Comparison of ENCODE assay signal across 8 cellular contexts in the genomic region with DNA sequence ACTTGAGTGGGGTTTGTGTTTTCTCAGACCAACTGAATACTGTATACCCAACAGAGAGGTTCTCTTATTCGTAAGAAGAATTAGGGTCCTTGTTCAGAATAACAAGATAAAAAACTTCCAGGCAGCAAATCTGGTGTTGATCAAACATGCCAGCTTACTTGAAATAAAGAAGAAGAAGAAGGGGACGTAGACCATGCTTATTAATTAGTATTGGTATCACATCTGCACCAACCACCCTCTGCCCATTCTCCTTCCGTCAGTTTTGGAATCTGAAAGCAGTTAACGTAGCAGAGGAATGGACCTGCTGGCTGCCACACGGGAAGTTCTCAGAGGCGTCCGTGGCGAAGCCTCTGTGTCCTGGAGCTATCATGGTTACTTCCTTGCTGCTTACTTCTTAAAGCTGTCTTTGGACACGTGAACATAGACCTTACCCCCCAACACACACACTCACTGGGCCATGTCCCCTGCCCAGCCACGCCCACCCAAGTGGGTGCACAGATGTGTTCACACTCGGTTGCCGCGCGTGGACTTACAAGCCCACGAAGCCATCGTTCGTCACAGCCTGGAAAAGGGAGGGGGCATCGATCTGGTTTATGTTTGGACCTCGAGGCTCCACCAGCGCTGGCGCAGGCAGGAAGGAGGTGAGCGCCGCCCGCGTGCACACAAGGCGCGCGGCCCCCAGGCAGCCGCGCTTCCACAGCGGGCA. TPM values are rescaled to one million over a fixed set of nuclear protein-coding genes. Genes with fewer than 3 reads are reported as not detected.
DNase-seq lines count a peak whose midpoint lies in the region; ATAC-seq and TF ChIP-seq lines count a peak whose summit lies in the region.

No MANE protein-coding gene starts in this region.

- H3K4me3 ChIP-seq in left ventricle myocardium inferior = peak overlapping the region; percentile 73

- no peak overlapping the region for H3K27ac Mint-ChIP-seq in activated naive CD8-positive, alpha-beta T cell treated with anti-CD3 and anti-CD28 coated beads, Interleukin-2, amount 50 U/mL, for 24 hours
- peak overlapping the region; percentile 76 for H3K27ac Mint-ChIP-seq in memory B cell

- intact Hi-C loops in left ventricle myocardium inferior (cut with micrococcal nuclease) (no loop called here), left ventricle myocardium superior (cut with micrococcal nuclease) (loop anchor here (10.0 kb wide), 1 partner anchor 460 kb away; no protein-coding TSS in a partner anchor)

- TF ChIP-seq CTCF in left ventricle myocardium inferior (IDR thresholded peaks at IDR 0.05; ENCODE audit: borderline replicate concordance) = no peak

- H3K27ac ChIP-seq in left ventricle myocardium inferior (replicated peaks) = no peak overlapping the region

- H3K4me1 ChIP-seq in left ventricle myocardium inferior = peaks cover 57% of the 10 kb centered on the region

- no peaks in the 10 kb centered on the region for H3K9me3 Mint-ChIP-seq in activated naive CD8-positive, alpha-beta T cell treated with anti-CD3 and anti-CD28 coated beads, Interleukin-2, amount 50 U/mL, for 24 hours
- H3K9me3 Mint-ChIP-seq in memory B cell = no peaks in the 10 kb centered on the region

- peak overlapping the region; percentile 63 for H3K4me3 Mint-ChIP-seq in activated naive CD8-positive, alpha-beta T cell treated with anti-CD3 and anti-CD28 coated beads, Interleukin-2, amount 50 U/mL, for 24 hours
- peak overlapping the region; percentile 49 for H3K4me3 Mint-ChIP-seq in memory B cell

- no peak for ATAC-seq in left ventricle myocardium superior
- ATAC-seq in activated naive CD8-positive, alpha-beta T cell treated with anti-CD3 and anti-CD28 coated beads, Interleukin-2, amount 50 U/mL, for 24 hours = no peak
- ATAC-seq in memory B cell (ENCODE audit: low read depth) = no peak
- no peak for ATAC-seq in GM21619 (IDR thresholded peaks at IDR 0.05; ENCODE audit: unreplicated experiment)
- no peak for ATAC-seq in GM18907 (IDR thresholded peaks at IDR 0.05; ENCODE audit: unreplicated experiment)

- H3K36me3 ChIP-seq in left ventricle myocardium inferior = no peaks in the 10 kb centered on the region

- no peaks in the 10 kb centered on the region for H3K9me3 ChIP-seq in left ventricle myocardium inferior (replicated peaks)

- no peaks in the 10 kb centered on the region for H3K36me3 Mint-ChIP-seq in activated naive CD8-positive, alpha-beta T cell treated with anti-CD3 and anti-CD28 coated beads, Interleukin-2, amount 50 U/mL, for 24 hours (ENCODE audit: low read depth)
- peaks cover under 1% of the 10 kb centered on the region for H3K36me3 Mint-ChIP-seq in memory B cell

- peaks cover 61% of the 10 kb centered on the region for H3K27me3 ChIP-seq in left ventricle myocardium inferior (ENCODE audit: low read depth)

- peaks cover 66% of the 10 kb centered on the region for H3K27me3 Mint-ChIP-seq in activated naive CD8-positive, alpha-beta T cell treated with anti-CD3 and anti-CD28 coated beads, Interleukin-2, amount 50 U/mL, for 24 hours
- peaks cover 19% of the 10 kb centered on the region for H3K27me3 Mint-ChIP-seq in memory B cell

- peaks cover 40% of the 10 kb centered on the region for H3K4me1 Mint-ChIP-seq in activated naive CD8-positive, alpha-beta T cell treated with anti-CD3 and anti-CD28 coated beads, Interleukin-2, amount 50 U/mL, for 24 hours
- H3K4me1 Mint-ChIP-seq in memory B cell = peaks cover 32% of the 10 kb centered on the region

- no peak for DNase-seq in left ventricle myocardium inferior
- DNase-seq in left ventricle myocardium superior = no peak
- no peak for DNase-seq in activated naive CD8-positive, alpha-beta T cell treated with anti-CD3 and anti-CD28 coated beads, Interleukin-2, amount 50 U/mL, for 24 hours
- DNase-seq in memory B cell (ENCODE audit: low spot score in 2 of 2) = no peak
- no peak for DNase-seq in stimulated activated CD4-positive, alpha-beta T cell treated with anti-CD3 and anti-CD28 coated beads, Interleukin-2, amount 100 ng/mL, for 48 hours
- no peak for DNase-seq in NCI-H226

RNA-seq across cellular contexts. Expression of a gene that starts 4.1 kb away (rescaled TPM):
- 11.7 TPM for total RNA-seq in left ventricle myocardium inferior
- 15.3 TPM for total RNA-seq in left ventricle myocardium superior

RNA-seq across cellular contexts. Expression of a gene that starts 11.6 kb away (rescaled TPM):
- total RNA-seq in left ventricle myocardium inferior (20.1 TPM), left ventricle myocardium superior (20.5 TPM)
